Comparison of ENCODE assay signal across 8 cellular contexts in the genomic region with DNA sequence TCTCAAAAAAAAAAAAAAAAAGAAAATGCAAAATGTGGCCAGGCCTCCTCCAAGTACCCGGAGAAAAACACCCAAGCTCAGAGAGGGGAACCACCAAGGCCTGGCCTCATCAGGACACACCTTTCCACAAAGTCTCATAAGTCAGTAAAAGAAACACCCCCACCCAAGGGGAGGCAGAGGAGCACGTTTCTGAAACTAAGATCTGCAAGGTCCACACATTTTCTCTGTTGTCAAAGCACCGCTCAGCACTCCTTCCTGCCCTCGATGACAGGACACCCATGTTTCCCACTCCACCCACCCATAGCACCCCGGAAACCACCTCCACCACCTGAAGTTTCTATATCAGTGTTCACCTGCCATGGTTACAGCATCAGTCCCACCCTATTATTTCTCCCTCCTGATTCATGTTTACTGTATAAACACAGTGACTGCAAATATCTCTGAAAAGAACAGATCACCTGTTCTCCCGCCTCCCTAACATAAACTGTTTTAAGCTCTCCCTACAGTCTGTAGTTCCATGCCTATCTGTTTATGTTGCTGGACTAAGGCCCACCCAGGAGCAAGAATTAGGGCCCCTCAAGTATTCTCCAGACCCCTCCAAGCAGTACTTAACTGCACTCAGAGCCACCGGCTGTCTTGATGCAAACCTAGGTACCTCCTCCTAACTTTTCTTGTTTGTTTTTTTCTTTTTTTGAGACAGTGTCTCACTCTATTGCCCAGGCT. TPM values are rescaled to one million over a fixed set of nuclear protein-coding genes. Genes with fewer than 3 reads are reported as not detected.
A peak's percentile ranks its signal among the peaks of the same experiment; 100 is the strongest.
DNase-seq lines count a peak whose midpoint lies in the region; ATAC-seq and TF ChIP-seq lines count a peak whose summit lies in the region.

No MANE protein-coding gene starts in this region.

- no peak for TF ChIP-seq CTCF in endothelial cell (IDR thresholded peaks at IDR 0.05; ENCODE audit: unreplicated experiment)

- H3K4me3 Mint-ChIP-seq in endothelial cell (ENCODE audit: unreplicated experiment), result peak overlapping the region; percentile 49
- H3K4me3 Mint-ChIP-seq in stimulated activated effector memory CD8-positive, alpha-beta T cell treated with anti-CD3 and anti-CD28 coated beads, Interleukin-12 subunit alpha, Interleukin-12 subunit beta, amount 100 ng/mL, for 72 hours, result peak overlapping the region; percentile 93

- ATAC-seq in GM19023 (IDR thresholded peaks at IDR 0.05; ENCODE audit: unreplicated experiment), result peak; percentile 55
- ATAC-seq in HG03039 (IDR thresholded peaks at IDR 0.05; ENCODE audit: unreplicated experiment), result peak; percentile 44
- peak; percentile 83 for ATAC-seq in activated CD4-positive, CD25-positive, alpha-beta regulatory T cell treated with anti-CD3 and anti-CD28 coated beads, Interleukin-2, amount 50 U/mL, for 24 hours
- peak; percentile 83 for ATAC-seq in stimulated activated effector memory CD8-positive, alpha-beta T cell treated with anti-CD3 and anti-CD28 coated beads, Interleukin-12 subunit alpha, Interleukin-12 subunit beta, amount 100 ng/mL, for 72 hours

- no peak for DNase-seq in endothelial cell (ENCODE audit: low spot score)
- peak; percentile 52 to 88 for DNase-seq in stimulated activated effector memory CD8-positive, alpha-beta T cell treated with anti-CD3 and anti-CD28 coated beads, Interleukin-12 subunit alpha, Interleukin-12 subunit beta, amount 100 ng/mL, for 72 hours (ENCODE audit: low spot score in 2 of 2)
- no peak for DNase-seq in SK-N-DZ (ENCODE audit: low spot score)
- no peak for DNase-seq in NCI-H524 (lab: John Stamatoyannopoulos, UW)
- DNase-seq in DMS79 (lab: John Stamatoyannopoulos, UW), result no peak

- H3K4me1 Mint-ChIP-seq in endothelial cell (ENCODE audit: unreplicated experiment), result peaks cover 12% of the 10 kb centered on the region
- peaks cover 44% of the 10 kb centered on the region for H3K4me1 Mint-ChIP-seq in stimulated activated effector memory CD8-positive, alpha-beta T cell treated with anti-CD3 and anti-CD28 coated beads, Interleukin-12 subunit alpha, Interleukin-12 subunit beta, amount 100 ng/mL, for 72 hours

- H3K27me3 Mint-ChIP-seq in endothelial cell (ENCODE audit: unreplicated experiment), result peaks cover 14% of the 10 kb centered on the region

- H3K27ac Mint-ChIP-seq in endothelial cell (ENCODE audit: unreplicated experiment), result no peak overlapping the region
- peak overlapping the region; percentile 91 for H3K27ac Mint-ChIP-seq in stimulated activated effector memory CD8-positive, alpha-beta T cell treated with anti-CD3 and anti-CD28 coated beads, Interleukin-12 subunit alpha, Interleukin-12 subunit beta, amount 100 ng/mL, for 72 hours

- no peaks in the 10 kb centered on the region for H3K9me3 Mint-ChIP-seq in endothelial cell (ENCODE audit: unreplicated experiment)
- H3K9me3 Mint-ChIP-seq in stimulated activated effector memory CD8-positive, alpha-beta T cell treated with anti-CD3 and anti-CD28 coated beads, Interleukin-12 subunit alpha, Interleukin-12 subunit beta, amount 100 ng/mL, for 72 hours, result no peaks in the 10 kb centered on the region

- peaks cover 16% of the 10 kb centered on the region for H3K36me3 Mint-ChIP-seq in endothelial cell (ENCODE audit: low read depth, unreplicated experiment)
- peaks cover 67% of the 10 kb centered on the region for H3K36me3 Mint-ChIP-seq in stimulated activated effector memory CD8-positive, alpha-beta T cell treated with anti-CD3 and anti-CD28 coated beads, Interleukin-12 subunit alpha, Interleukin-12 subunit beta, amount 100 ng/mL, for 72 hours

RNA-seq across cellular contexts. Expression of a gene that starts 2.0 kb away (rescaled TPM):
- total RNA-seq in endothelial cell (ENCODE audit: unreplicated experiment), result 103 TPM
- polyA plus RNA-seq in SK-N-DZ (2014; cell fraction: cytosol; rRNA removed), result 39.0 and 46.4 TPM in 2 replicates
- polyA plus RNA-seq in SK-N-DZ (2014; cell fraction: nucleus; rRNA removed), result 187 and 190 TPM in 2 replicates

RNA-seq across cellular contexts. Expression of a gene that starts 11.3 kb away (rescaled TPM):
- 32.0 TPM for total RNA-seq in endothelial cell (ENCODE audit: unreplicated experiment)
- polyA plus RNA-seq in SK-N-DZ (2014; cell fraction: cytosol; rRNA removed), result 83.8 and 85.3 TPM in 2 replicates
- 87.2 and 90.3 TPM in 2 replicates for polyA plus RNA-seq in SK-N-DZ (2014; cell fraction: nucleus; rRNA removed)

RNA-seq across cellular contexts. Expression of a gene that starts 42.7 kb away (rescaled TPM):
- total RNA-seq in endothelial cell (ENCODE audit: unreplicated experiment), result 0.67 TPM
- polyA plus RNA-seq in SK-N-DZ (2014; cell fraction: cytosol; rRNA removed), result 7.4 and 7.9 TPM in 2 replicates
- polyA plus RNA-seq in SK-N-DZ (2014; cell fraction: nucleus; rRNA removed), result 3.4 and 4.9 TPM in 2 replicates

Comparison
In these comparisons a context has a peak if more than half of its experiments do, and no peak if none do; other contexts are left out.
1. DNase-seq: peak in stimulated activated effector memory CD8-positive, alpha-beta T cell treated with anti-CD3 and anti-CD28 coated beads, Interleukin-12 subunit alpha, Interleukin-12 subunit beta, amount 100 ng/mL, for 72 hours (2 of 2); none in endothelial cell (single experiment), SK-N-DZ (single experiment), NCI-H524 (0 of 2) and DMS79 (single experiment).
2. Peak in every context shown above with its lines, with median percentiles within 50 percentile points of each other: ATAC-seq.